28 cellular contexts compared by ENCODE assay signal in the genomic region with DNA sequence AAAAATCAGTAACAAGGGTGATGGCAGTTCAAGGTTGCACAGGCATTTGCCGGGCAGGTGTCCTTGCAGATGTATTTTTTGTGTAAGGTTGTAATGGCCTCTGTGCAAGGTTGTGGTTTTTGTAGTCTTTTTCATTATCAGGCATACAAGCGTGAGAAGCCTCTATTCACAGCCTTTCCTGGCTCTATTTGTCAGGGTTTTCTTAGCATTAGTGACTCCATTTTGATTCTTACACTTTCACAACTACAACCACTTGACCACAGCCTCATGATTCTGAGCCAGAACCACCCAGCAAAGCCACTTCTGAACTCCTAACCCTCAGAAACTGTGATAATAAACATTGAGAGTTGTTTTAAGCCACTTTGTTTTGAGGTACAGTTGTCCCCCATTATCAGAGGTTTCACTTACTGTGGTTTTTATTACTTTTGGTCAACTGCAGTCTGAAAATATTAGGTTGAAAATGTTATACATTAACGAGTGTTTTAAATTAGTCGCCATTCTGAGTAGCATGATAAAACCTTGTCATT. TPM values are rescaled to one million over a fixed set of nuclear protein-coding genes. Genes with fewer than 3 reads are reported as not detected.
"Had no signal": no experiment of that assay in that cellular context is flagged by ENCODE, and none has a peak within 500 bp of the region (broad histone marks: within the 10 kb centered on the region; RNA-seq: fewer than 3 reads in every experiment).

No MANE protein-coding gene starts in this region.

- H3K27ac ChIP-seq: stomach, suprapubic skin, testis, thoracic aorta, thyroid gland, tibial artery, tibial nerve, transverse colon, upper lobe of left lung, upper lobe of right lung, uterus, vagina had no signal

- H3K9me3 ChIP-seq: testis, thyroid gland, upper lobe of left lung, upper lobe of right lung, uterus, vagina had no signal

- DNase-seq: stimulated activated CD4-positive, alpha-beta T cell treated with anti-CD3 and anti-CD28 coated beads, Interleukin-2, amount 100 ng/mL, for 48 hours; stimulated activated CD4-positive, alpha-beta T cell treated with anti-CD3 and anti-CD28 coated beads, Interleukin-4, amount 100 ng/mL, for 1 hour; stimulated activated CD4-positive, alpha-beta T cell treated with anti-CD3 and anti-CD28 coated beads, Interleukin-4, amount 100 ng/mL, for 24 hours; stimulated activated CD4-positive, alpha-beta T cell treated with anti-CD3 and anti-CD28 coated beads, Interleukin-4, amount 100 ng/mL, for 4 hours; stimulated activated CD8-positive, alpha-beta memory T cell treated with anti-CD3 and anti-CD28 coated beads, Interleukin-4, amount 100 ng/mL, for 48 hours; stimulated activated naive B cell treated with anti-CD40 and anti-IgM and Interleukin-4, amounts not matched to agents 10 μg/mL and 1 μg/mL and 100 μg/mL, for 72 hours; stimulated activated naive CD4-positive, alpha-beta T cell; stimulated activated naive CD4-positive, alpha-beta T cell treated with Interleukin-2 at 50 U/mL for 16 hours; stimulated activated naive CD8-positive, alpha-beta T cell treated with anti-CD3 and anti-CD28 coated beads, Interleukin-15, amount 100 ng/mL, for 72 hours; stimulated activated naive CD8-positive, alpha-beta T cell treated with anti-CD3 and anti-CD28 coated beads, Interleukin-15, Interleukin-2, amounts not matched to agents 100 U/mL and 50 U/mL, for 24 hours; stomach; substantia nigra; testis; thyroid gland; tibial artery; transverse colon; trophoblast cell; upper lobe of left lung; upper lobe of right lung; uterus had no signal

- ATAC-seq: stimulated activated effector memory CD8-positive, alpha-beta T cell treated with anti-CD3 and anti-CD28 coated beads, Interleukin-12 subunit alpha, Interleukin-12 subunit beta, amount 100 ng/mL, for 72 hours; stimulated activated memory B cell treated with anti-CD40 and anti-IgM and Interleukin-4, amounts not matched to agents 10 μg/mL and 1 μg/mL and 100 μg/mL, for 72 hours; stimulated activated naive B cell treated with anti-CD40 and anti-IgM and Interleukin-4, amounts not matched to agents 10 μg/mL and 1 μg/mL and 100 μg/mL, for 72 hours; stimulated activated naive CD8-positive, alpha-beta T cell treated with anti-CD3 and anti-CD28 coated beads, Interleukin-15, amount 100 ng/mL, for 72 hours; stimulated activated naive CD8-positive, alpha-beta T cell treated with anti-CD3 and anti-CD28 coated beads, Interleukin-15, Interleukin-2, amounts not matched to agents 100 U/mL and 50 U/mL, for 24 hours; upper lobe of right lung had no signal

- H3K4me3 ChIP-seq: stomach, suprapubic skin, testis, thoracic aorta, thyroid gland, tibial artery, tibial nerve, transverse colon, upper lobe of left lung, upper lobe of right lung, uterus, vagina had no signal

- H3K4me1 ChIP-seq: stomach, suprapubic skin, testis, thyroid gland, tibial artery, tibial nerve, transverse colon, upper lobe of left lung, upper lobe of right lung, uterus, vagina had no signal

- FAIRE-seq: urothelium cell line had no signal

- H3K27me3 ChIP-seq: testis, thyroid gland, upper lobe of left lung, upper lobe of right lung, uterus, vagina had no signal

- H3K36me3 ChIP-seq: stomach, suprapubic skin, thoracic aorta, thyroid gland, tibial nerve, transverse colon, upper lobe of left lung, upper lobe of right lung, uterus, vagina had no signal

RNA-seq across cellular contexts. Expression of gene CHGA, which starts 27.5 kb away (rescaled TPM):
- total RNA-seq: thoracic aorta, tibial nerve, upper lobe of right lung, ureter had no signal
